ENCODE assay signal across 17 cellular contexts in the genomic region with DNA sequence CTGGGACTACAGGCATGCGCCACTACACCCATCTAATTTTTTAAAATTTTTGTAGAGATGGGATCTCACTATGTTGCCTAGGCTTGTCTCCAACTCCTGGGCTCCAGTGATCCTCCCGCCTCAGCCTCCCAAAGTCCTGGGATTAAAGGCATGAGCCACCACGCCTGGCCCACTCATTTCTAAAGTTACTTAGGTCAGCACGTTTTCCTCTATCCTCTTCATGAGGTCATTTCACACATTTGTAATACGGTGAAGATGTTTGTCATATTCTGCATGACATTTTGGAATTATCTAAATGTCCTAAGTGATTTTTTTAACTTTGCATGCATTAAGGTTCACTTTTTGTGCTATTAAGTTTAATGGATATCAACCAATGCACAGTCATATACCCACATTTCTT. TPM values are rescaled to one million over a fixed set of nuclear protein-coding genes. Genes with fewer than 3 reads are reported as not detected.
DNase-seq lines count a peak whose midpoint lies in the region; ATAC-seq, FAIRE-seq and TF ChIP-seq lines count a peak whose summit lies in the region.
"Had no signal": no experiment of that assay in that cellular context is flagged by ENCODE, and none has a peak within 500 bp of the region (broad histone marks: within the 10 kb centered on the region; RNA-seq: fewer than 3 reads in every experiment).

No MANE protein-coding gene starts in this region.

- H2AK5ac ChIP-seq in mesenchymal stem cell (ENCODE audit: low read length, severe bottlenecking): no peak overlapping the region

- H3K4me3 ChIP-seq in mammary epithelial cell (replicated peaks in 1 of 3; ENCODE audit: insufficient read depth in 1 of 3, low read depth in 2 of 3, low read length in 3 of 3): no peak overlapping the region
- H3K4me3 ChIP-seq in breast epithelium: no peak overlapping the region
- no peak overlapping the region for H3K4me3 ChIP-seq in GM12878
- H3K4me3 ChIP-seq in mesenchymal stem cell (ENCODE audit: insufficient read depth in 1 of 2, low read depth in 1 of 2, low read length in 2 of 2): no peak overlapping the region
- H3K4me3 ChIP-seq: BLaER1, GM23248 had no signal

- DNase-seq in mammary epithelial cell: no peak
- DNase-seq in breast epithelium (ENCODE audit: low spot score in 2 of 2): no peak
- no peak for DNase-seq in GM12878 (ENCODE audit: low read depth, low spot score)
- DNase-seq in mesenchymal stem cell: no peak
- no peak for DNase-seq in GM19239 (ENCODE audit: insufficient read length, low spot score)
- no peak for DNase-seq in DMS 273 (lab: John Stamatoyannopoulos, UW; ENCODE audit: unreplicated experiment)
- DNase-seq: AML-193; Caco-2; CD8-positive, alpha-beta memory T cell had no signal

- no peak overlapping the region for H2BK120ac ChIP-seq in mesenchymal stem cell (ENCODE audit: low read depth, low read length)

- intact Hi-C loops in mammary epithelial cell (cut with micrococcal nuclease): no loop called here
- intact Hi-C loops in breast epithelium (cut with DNase I; ENCODE audit: low total_unique reads): no loop called here
- intact Hi-C loops in GM12878 (cut with micrococcal nuclease; ENCODE audit: unreplicated experiment): no loop called here

- TF ChIP-seq RAD21 in GM12878 (IDR thresholded peaks at IDR 0.05; ENCODE audit: insufficient read depth, low read depth, low read length): no peak

- no peak overlapping the region for H3K14ac ChIP-seq in mesenchymal stem cell (ENCODE audit: low read length in 2 of 2)

- dilution Hi-C loops in mammary epithelial cell (cut with HindIII; ENCODE audit: low sequenced_read_pairs): loop anchor here (5.0 kb wide), 1 partner anchor 49 kb away; no protein-coding TSS in a partner anchor

- RAD21 ChIA-PET in GM12878 (lab: Charles Lee; ENCODE audit: unreplicated experiment): no interaction called here

- H2AFZ ChIP-seq in mammary epithelial cell (ENCODE audit: low read depth, low read length) (no peak overlapping the region), GM12878 (ENCODE audit: control insufficient read depth, low read depth, low read length) (no peak overlapping the region), mesenchymal stem cell (ENCODE audit: low read depth, low read length) (no peak overlapping the region)
- H2AFZ ChIP-seq: GM23248 had no signal

- TF ChIP-seq POLR2A in breast epithelium (IDR thresholded peaks at IDR 0.05) (no peak), GM12878 (IDR thresholded peaks at IDR 0.05; ENCODE audit: low read depth, low read length) (no peak)

- in situ Hi-C loops in mammary epithelial cell (cut with MboI; ENCODE audit: low sequenced_read_pairs in 2 of 2) (no loop called here), GM12878 (cut with MboI) (no loop called here)

- no peak for TF ChIP-seq EP300 in GM12878 (IDR thresholded peaks at IDR 0.05; ENCODE audit: borderline replicate concordance in 1 of 2, control insufficient read depth in 1 of 2, low read depth in 2 of 2, low read length in 2 of 2)

- H3K18ac ChIP-seq in mesenchymal stem cell (ENCODE audit: low read depth in 1 of 2, low read length in 2 of 2): no peak overlapping the region

- H3K36me3 ChIP-seq in mammary epithelial cell (ENCODE audit: insufficient read depth, low read length) (no peaks in the 10 kb centered on the region), breast epithelium (no peaks in the 10 kb centered on the region), GM12878 (ENCODE audit: control insufficient read depth in 2 of 2, insufficient read depth in 2 of 2, low read length in 1 of 2) (no peaks in the 10 kb centered on the region), mesenchymal stem cell (ENCODE audit: control insufficient read depth in 1 of 2, insufficient read depth in 2 of 2, low read depth in 1 of 2, low read length in 2 of 2) (peaks cover 0 to 4% of the 10 kb centered on the region in 2 experiments)
- H3K36me3 ChIP-seq: BLaER1 had no signal

- POLR2A ChIA-PET in GM12878 (lab: Charles Lee): no interaction called here

- no peak overlapping the region for H3K4ac ChIP-seq in mesenchymal stem cell (ENCODE audit: low read depth in 1 of 2, low read length in 2 of 2)

- peak overlapping the region; percentile 46 for H2BK15ac ChIP-seq in mesenchymal stem cell (ENCODE audit: low read depth, poor library complexity, severe bottlenecking)

- H3K4me2 ChIP-seq in mammary epithelial cell (ENCODE audit: insufficient read depth, low read depth, low read length) (no peak overlapping the region), GM12878 (ENCODE audit: control insufficient read depth, insufficient read depth) (no peak overlapping the region), mesenchymal stem cell (ENCODE audit: low read length, poor library complexity, severe bottlenecking) (no peak overlapping the region)
- H3K4me2 ChIP-seq: BLaER1 had no signal

- ATAC-seq in GM12878: no peak
- ATAC-seq: HCT116 had no signal

- H3K27me3 ChIP-seq in mammary epithelial cell (ENCODE audit: insufficient read depth, low read length): no peaks in the 10 kb centered on the region
- no peaks in the 10 kb centered on the region for H3K27me3 ChIP-seq in breast epithelium
- H3K27me3 ChIP-seq in GM12878 (replicated peaks in 1 of 2; ENCODE audit: control insufficient read depth in 2 of 2, insufficient read depth in 2 of 2, low read length in 1 of 2): no peaks in the 10 kb centered on the region
- no peaks in the 10 kb centered on the region for H3K27me3 ChIP-seq in mesenchymal stem cell (ENCODE audit: control insufficient read depth in 1 of 2, insufficient read depth in 1 of 2, low read length in 2 of 2)
- H3K27me3 ChIP-seq: BLaER1 had no signal

- TF ChIP-seq CTCF in mammary epithelial cell (conservative IDR thresholded peaks at IDR 0.05 in 1 of 2, IDR thresholded peaks at IDR 0.05 in 1 of 2; ENCODE audit: extremely low read depth in 1 of 2, insufficient read depth in 1 of 2, low read depth in 1 of 2, low read length in 2 of 2) (no peak), breast epithelium (IDR thresholded peaks at IDR 0.05) (no peak), GM12878 (IDR thresholded peaks at IDR 0.05 in 2 of 3, conservative IDR thresholded peaks at IDR 0.05 in 1 of 3; ENCODE audit: control insufficient read depth in 2 of 3, extremely low read depth in 1 of 3, insufficient read depth in 1 of 3, low read depth in 3 of 3, low read length in 3 of 3) (no peak)

- no peak overlapping the region for H2BK5ac ChIP-seq in mesenchymal stem cell (ENCODE audit: low read depth, low read length, poor library complexity, severe bottlenecking)

- H3K27ac ChIP-seq in mammary epithelial cell (ENCODE audit: insufficient read depth, low read depth, low read length) (peak overlapping the region; percentile 37), breast epithelium (no peak overlapping the region), GM12878 (ENCODE audit: control insufficient read depth, insufficient read depth) (no peak overlapping the region), mesenchymal stem cell (ENCODE audit: low read length, poor library complexity, severe bottlenecking) (no peak overlapping the region)
- H3K27ac ChIP-seq: 22Rv1, BLaER1 had no signal

- H3K4me1 ChIP-seq in mammary epithelial cell (ENCODE audit: insufficient read depth, low read length) (peaks cover 22% of the 10 kb centered on the region), breast epithelium (no peaks in the 10 kb centered on the region), GM12878 (ENCODE audit: control insufficient read depth, insufficient read depth, low read length) (peaks cover 4% of the 10 kb centered on the region; the same call in 1 of the 2 replicates), mesenchymal stem cell (ENCODE audit: control insufficient read depth, insufficient read depth, low read depth, low read length) (peaks cover 5% of the 10 kb centered on the region)
- H3K4me1 ChIP-seq: Caco-2 had no signal

- no peaks in the 10 kb centered on the region for H3K79me2 ChIP-seq in mammary epithelial cell (ENCODE audit: insufficient read depth, low read length)
- H3K79me2 ChIP-seq in GM12878 (ENCODE audit: control insufficient read depth, insufficient read depth, low read length): no peaks in the 10 kb centered on the region

- CTCF ChIA-PET in mammary epithelial cell (lab: Charles Lee; ENCODE audit: low non-redundant PET): no interaction called here
- CTCF ChIA-PET in GM12878 (lab: Yijun Ruan, JAX): no interaction called here

- H4K91ac ChIP-seq in mesenchymal stem cell (ENCODE audit: low read length): no peak overlapping the region

- H2BK12ac ChIP-seq in mesenchymal stem cell (ENCODE audit: low read length in 2 of 2): no peak overlapping the region

- H3K9me3 ChIP-seq in mammary epithelial cell (replicated peaks; ENCODE audit: insufficient read depth, low read length): no peaks in the 10 kb centered on the region
- H3K9me3 ChIP-seq in breast epithelium: no peaks in the 10 kb centered on the region
- H3K9me3 ChIP-seq in GM12878 (replicated peaks; ENCODE audit: control insufficient read depth, insufficient read depth, low read length): no peaks in the 10 kb centered on the region
- H3K9me3 ChIP-seq in mesenchymal stem cell (ENCODE audit: control insufficient read depth, low read length): no peaks in the 10 kb centered on the region
- H3K9me3 ChIP-seq: BLaER1, Caco-2 had no signal

- 80% methylated on average over 5 of the region's 5 CpGs for WGBS in mammary epithelial cell (ENCODE audit: low coverage, missing lambda C conversion rate)
- 43% methylated on average over 5 of the region's 5 CpGs for WGBS in GM12878 (ENCODE audit: insufficient coverage, insufficient replicate concordance, low lambda C conversion rate, missing lambda C conversion rate)
- 100% methylated on average over 2 of the region's 5 CpGs for whole genome bisulfite sequencing in mesenchymal stem cell

- no peak overlapping the region for H4K8ac ChIP-seq in mesenchymal stem cell (ENCODE audit: low read length)

- FAIRE-seq in GM12878 (lab: Jason Lieb, UNC): no peak
- FAIRE-seq in GM19239 (lab: Jason Lieb, UNC): no peak
- FAIRE-seq: GM18507, H54 had no signal

- SMC1A ChIA-PET in GM12878 (lab: Charles Lee; ENCODE audit: uncharacterized antibody, unreplicated experiment): interaction anchor here (2.5 kb wide), 1 partner anchor 15 kb away, joined by 8 read pairs; no protein-coding TSS in a partner anchor

- BruUV-seq in mammary epithelial cell (replicated peaks; lab: Mats Ljungman, UMichigan) (no TSS peak), GM12878 (replicated peaks; lab: Mats Ljungman, UMichigan) (no TSS peak)

- no peak overlapping the region for H3K9ac ChIP-seq in mammary epithelial cell (ENCODE audit: insufficient read depth, low read length)
- H3K9ac ChIP-seq in GM12878 (ENCODE audit: control insufficient read depth, insufficient read depth, low read length): no peak overlapping the region
- no peak overlapping the region for H3K9ac ChIP-seq in mesenchymal stem cell (ENCODE audit: low read length)
- H3K9ac ChIP-seq: BLaER1, GM23248 had no signal

- no peaks in the 10 kb centered on the region for H3K79me1 ChIP-seq in mesenchymal stem cell (replicated peaks; ENCODE audit: low read length, poor library complexity, severe bottlenecking)

- no peak overlapping the region for H3K23ac ChIP-seq in mesenchymal stem cell (ENCODE audit: low read length in 2 of 2)

- H4K20me1 ChIP-seq in mammary epithelial cell (ENCODE audit: insufficient read depth, low read length) (no peaks in the 10 kb centered on the region), GM12878 (ENCODE audit: control insufficient read depth, insufficient read depth) (no peaks in the 10 kb centered on the region)
- H4K20me1 ChIP-seq: BLaER1 had no signal

RNA-seq across cellular contexts. Expression of a gene that starts 11.9 kb away (rescaled TPM):
- 1 to 10 TPM; 3.7 to 6.2 TPM for total RNA-seq in mammary epithelial cell
- 2.0 TPM for polyA plus RNA-seq in mammary epithelial cell
- 1.3 TPM for polyA minus RNA-seq in mammary epithelial cell
- total RNA-seq in breast epithelium: 1 to 10 TPM; 1.1 to 3.7 (median 3.3) TPM
- 4.6 and 5.9 TPM in 2 replicates for total RNA-seq in GM12878 (2013; cell fraction: nucleolus; rRNA removed)
- total RNA-seq in GM12878 (2014; rRNA removed): 2.8 and 3.3 TPM in 2 replicates
- total RNA-seq in GM12878 (2014; rRNA removed; fragmentation: Illumina TruSeq; extraction: Trizol): 0.92 and 1.1 TPM in 2 replicates
- total RNA-seq in GM12878 (2021): 17.9 TPM in 2 replicates
- 1.5 TPM for polyA plus RNA-seq in GM12878 (2011; ENCODE audit: low read depth)
- 1.1 and 1.7 TPM in 2 replicates for polyA plus RNA-seq in GM12878 (2011; rRNA removed)
- 1.9 and 2.3 TPM in 2 replicates for polyA plus RNA-seq in GM12878 (2011; cell fraction: cytosol; rRNA removed)
- 6.6 and 7.6 TPM in 2 replicates for polyA plus RNA-seq in GM12878 (2011; cell fraction: nucleus; rRNA removed)
- polyA plus RNA-seq in GM12878 (2012): 5.9 and 6.2 TPM in 2 replicates
- 1.5 and 3.2 TPM in 2 replicates for polyA plus RNA-seq in GM12878 (2014; fragmentation: Illumina TruSeq; extraction: Trizol)
- polyA plus RNA-seq in GM12878 (2014; fragmentation: Nextera tagmentation; extraction: Ambion mirVana): under 1 TPM; 0.50 to 0.71 TPM
- polyA plus RNA-seq in GM12878 (2014; rRNA removed): 5.0 and 7.5 TPM in 2 replicates
- polyA plus RNA-seq in GM12878 (2016; fragmentation: Nextera tagmentation; extraction: Ambion mirVana): 1 to 10 TPM in 1 of 2 experiments, under 1 TPM in 1; 0.88 to 1.0 TPM
- polyA minus RNA-seq in GM12878 (2011; rRNA and poly(A)+ RNA removed): 0.95 and 1.9 TPM in 2 replicates
- 2.4 and 2.6 TPM in 2 replicates for polyA minus RNA-seq in GM12878 (2011; cell fraction: cytosol; rRNA and poly(A)+ RNA removed)
- 1.9 and 3.3 TPM in 2 replicates for polyA minus RNA-seq in GM12878 (2011; cell fraction: nucleus; rRNA and poly(A)+ RNA removed)
- 30.8 TPM for polyA plus RNA-seq in mesenchymal stem cell (2013, experiment 1 of 2)
- 29.9 TPM for polyA plus RNA-seq in mesenchymal stem cell (2013, experiment 2 of 2)

RNA-seq across cellular contexts. Expression of a gene that starts 16.0 kb away (rescaled TPM):
- 10 to 100 TPM in 1 of 2 donors, 1 to 10 TPM in 1; 9.2 to 11.5 TPM for total RNA-seq in mammary epithelial cell
- 6.6 TPM for polyA plus RNA-seq in mammary epithelial cell
- 9.7 TPM for polyA minus RNA-seq in mammary epithelial cell
- total RNA-seq in breast epithelium: 10 to 100 TPM; 10.1 to 14.0 (median 11.5) TPM
- total RNA-seq in GM12878 (2013; cell fraction: nucleolus; rRNA removed): 6.2 and 7.2 TPM in 2 replicates
- total RNA-seq in GM12878 (2014; rRNA removed): 36.1 TPM in 2 replicates
- 13.8 and 15.3 TPM in 2 replicates for total RNA-seq in GM12878 (2014; rRNA removed; fragmentation: Illumina TruSeq; extraction: Trizol)
- 31.9 and 32.8 TPM in 2 replicates for total RNA-seq in GM12878 (2021)
- 9.0 TPM for polyA plus RNA-seq in GM12878 (2011; ENCODE audit: low read depth)
- polyA plus RNA-seq in GM12878 (2011; rRNA removed): 31.3 and 33.1 TPM in 2 replicates
- 26.4 and 31.8 TPM in 2 replicates for polyA plus RNA-seq in GM12878 (2011; cell fraction: cytosol; rRNA removed)
- polyA plus RNA-seq in GM12878 (2011; cell fraction: nucleus; rRNA removed): 25.3 and 26.7 TPM in 2 replicates
- polyA plus RNA-seq in GM12878 (2012): 16.8 and 18.4 TPM in 2 replicates
- polyA plus RNA-seq in GM12878 (2014; fragmentation: Illumina TruSeq; extraction: Trizol): 20.2 and 21.9 TPM in 2 replicates
- 10 to 100 TPM in 1 of 2 experiments, 1 to 10 TPM in 1; 5.3 to 10.8 TPM for polyA plus RNA-seq in GM12878 (2014; fragmentation: Nextera tagmentation; extraction: Ambion mirVana)
- polyA plus RNA-seq in GM12878 (2014; rRNA removed): 32.1 and 33.5 TPM in 2 replicates
- 10 to 100 TPM in 1 of 2 experiments, 1 to 10 TPM in 1; 7.7 to 14.1 TPM for polyA plus RNA-seq in GM12878 (2016; fragmentation: Nextera tagmentation; extraction: Ambion mirVana)
- 13.9 and 21.8 TPM in 2 replicates for polyA minus RNA-seq in GM12878 (2011; rRNA and poly(A)+ RNA removed)
- polyA minus RNA-seq in GM12878 (2011; cell fraction: cytosol; rRNA and poly(A)+ RNA removed): 12.0 and 12.3 TPM in 2 replicates
- polyA minus RNA-seq in GM12878 (2011; cell fraction: nucleus; rRNA and poly(A)+ RNA removed): 9.3 and 13.9 TPM in 2 replicates
- polyA plus RNA-seq in mesenchymal stem cell (2013, experiment 1 of 2): 21.9 TPM
- 21.3 TPM for polyA plus RNA-seq in mesenchymal stem cell (2013, experiment 2 of 2)

RNA-seq across cellular contexts. Expression of a gene that starts 22.9 kb away (rescaled TPM):
- 1 to 10 TPM in 1 of 2 donors, under 1 TPM in 1; 0.83 to 2.7 TPM for total RNA-seq in mammary epithelial cell
- polyA plus RNA-seq in mammary epithelial cell: 2.3 TPM
- polyA minus RNA-seq in mammary epithelial cell: not detected
- 1 to 10 TPM; 2.6 to 9.2 (median 6.1) TPM for total RNA-seq in breast epithelium
- 6.7 and 9.2 TPM in 2 replicates for total RNA-seq in GM12878 (2013; cell fraction: nucleolus; rRNA removed)
- total RNA-seq in GM12878 (2014; rRNA removed): 1.0 and 1.4 TPM in 2 replicates
- 1.4 and 1.8 TPM in 2 replicates for total RNA-seq in GM12878 (2014; rRNA removed; fragmentation: Illumina TruSeq; extraction: Trizol)
- total RNA-seq in GM12878 (2021): 7.4 and 8.4 TPM in 2 replicates
- 4.5 TPM for polyA plus RNA-seq in GM12878 (2011; ENCODE audit: low read depth)
- 3.2 and 4.3 TPM in 2 replicates for polyA plus RNA-seq in GM12878 (2011; rRNA removed)
- polyA plus RNA-seq in GM12878 (2011; cell fraction: cytosol; rRNA removed): 2.7 and 3.7 TPM in 2 replicates
- 4.7 and 6.5 TPM in 2 replicates for polyA plus RNA-seq in GM12878 (2011; cell fraction: nucleus; rRNA removed)
- 5.0 and 6.3 TPM in 2 replicates for polyA plus RNA-seq in GM12878 (2012)
- 5.5 and 8.0 TPM in 2 replicates for polyA plus RNA-seq in GM12878 (2014; fragmentation: Illumina TruSeq; extraction: Trizol)
- 1 to 10 TPM; 2.3 to 2.4 TPM for polyA plus RNA-seq in GM12878 (2014; fragmentation: Nextera tagmentation; extraction: Ambion mirVana)
- 8.6 and 9.0 TPM in 2 replicates for polyA plus RNA-seq in GM12878 (2014; rRNA removed)
- polyA plus RNA-seq in GM12878 (2016; fragmentation: Nextera tagmentation; extraction: Ambion mirVana): 1 to 10 TPM; 7.5 to 7.9 TPM
- 1.7 and 1.8 TPM in 2 replicates for polyA minus RNA-seq in GM12878 (2011; rRNA and poly(A)+ RNA removed)
- 1.2 TPM in 1 of 2 replicates, not detected in the other for polyA minus RNA-seq in GM12878 (2011; cell fraction: cytosol; rRNA and poly(A)+ RNA removed)
- 1.5 and 1.7 TPM in 2 replicates for polyA minus RNA-seq in GM12878 (2011; cell fraction: nucleus; rRNA and poly(A)+ RNA removed)
- 15.2 TPM for polyA plus RNA-seq in mesenchymal stem cell (2013, experiment 1 of 2)
- polyA plus RNA-seq in mesenchymal stem cell (2013, experiment 2 of 2): 14.8 TPM

RNA-seq across cellular contexts. Expression of a gene that starts 33.5 kb away (rescaled TPM):
- total RNA-seq in mammary epithelial cell (10 to 100 TPM; 16.9 to 48.3 TPM), breast epithelium (10 to 100 TPM in 2 of 3 donors, 1 to 10 TPM in 1; 9.4 to 22.3 (median 21.8) TPM), GM12878 (2014; rRNA removed) (9.1 and 10.5 TPM in 2 replicates), GM12878 (2014; rRNA removed; fragmentation: Illumina TruSeq; extraction: Trizol) (6.9 and 8.9 TPM in 2 replicates), GM12878 (2021) (21.9 and 24.7 TPM in 2 replicates)
- polyA plus RNA-seq in mammary epithelial cell (26.7 TPM), GM12878 (2011; rRNA removed) (3.7 and 8.0 TPM in 2 replicates), GM12878 (2014; fragmentation: Illumina TruSeq; extraction: Trizol) (14.6 and 16.9 TPM in 2 replicates), GM12878 (2014; fragmentation: Nextera tagmentation; extraction: Ambion mirVana) (1 to 10 TPM; 6.2 to 7.6 TPM), GM12878 (2014; rRNA removed) (18.9 and 24.3 TPM in 2 replicates), GM12878 (2016; fragmentation: Nextera tagmentation; extraction: Ambion mirVana) (10 to 100 TPM; 26.4 to 32.4 TPM)
- polyA minus RNA-seq in mammary epithelial cell: 13.6 TPM
- total RNA-seq in GM12878 (2013; cell fraction: nucleolus; rRNA removed): 6.5 and 14.6 TPM in 2 replicates
- polyA plus RNA-seq in GM12878 (2011; ENCODE audit: low read depth): 8.1 TPM
- polyA plus RNA-seq in GM12878 (2011; cell fraction: cytosol; rRNA removed): 23.6 and 25.3 TPM in 2 replicates
- 11.4 and 15.6 TPM in 2 replicates for polyA plus RNA-seq in GM12878 (2011; cell fraction: nucleus; rRNA removed)
- 14.9 and 15.2 TPM in 2 replicates for polyA plus RNA-seq in GM12878 (2012)
- 4.2 and 10.8 TPM in 2 replicates for polyA minus RNA-seq in GM12878 (2011; rRNA and poly(A)+ RNA removed)
- 5.3 and 7.7 TPM in 2 replicates for polyA minus RNA-seq in GM12878 (2011; cell fraction: cytosol; rRNA and poly(A)+ RNA removed)
- polyA minus RNA-seq in GM12878 (2011; cell fraction: nucleus; rRNA and poly(A)+ RNA removed): 1.5 and 3.3 TPM in 2 replicates
- polyA plus RNA-seq in mesenchymal stem cell (2013, experiment 1 of 2): 63.0 TPM
- polyA plus RNA-seq in mesenchymal stem cell (2013, experiment 2 of 2): 60.9 TPM

RNA-seq across cellular contexts. Expression of a gene that starts 55.9 kb away (rescaled TPM):
- total RNA-seq in mammary epithelial cell (not detected), breast epithelium (under 1 TPM; 0.29 to 0.96 (median 0.33) TPM), GM12878 (2014; rRNA removed) (not detected in 2 replicates), GM12878 (2014; rRNA removed; fragmentation: Illumina TruSeq; extraction: Trizol) (not detected in 2 replicates), GM12878 (2021) (not detected in 2 replicates)
- polyA plus RNA-seq in mammary epithelial cell (not detected), GM12878 (2011; rRNA removed) (not detected in 2 replicates), GM12878 (2014; fragmentation: Illumina TruSeq; extraction: Trizol) (not detected in 2 replicates), GM12878 (2014; fragmentation: Nextera tagmentation; extraction: Ambion mirVana) (not detected), GM12878 (2014; rRNA removed) (not detected in 2 replicates), GM12878 (2016; fragmentation: Nextera tagmentation; extraction: Ambion mirVana) (not detected)
- polyA minus RNA-seq in mammary epithelial cell: not detected
- not detected in 2 replicates for total RNA-seq in GM12878 (2013; cell fraction: nucleolus; rRNA removed)
- not detected for polyA plus RNA-seq in GM12878 (2011; ENCODE audit: low read depth)
- polyA plus RNA-seq in GM12878 (2011; cell fraction: cytosol; rRNA removed): not detected in 2 replicates
- polyA plus RNA-seq in GM12878 (2011; cell fraction: nucleus; rRNA removed): not detected in 2 replicates
- not detected in 2 replicates for polyA plus RNA-seq in GM12878 (2012)
- polyA minus RNA-seq in GM12878 (2011; rRNA and poly(A)+ RNA removed): not detected in 2 replicates
- polyA minus RNA-seq in GM12878 (2011; cell fraction: cytosol; rRNA and poly(A)+ RNA removed): not detected in 2 replicates
- not detected in 2 replicates for polyA minus RNA-seq in GM12878 (2011; cell fraction: nucleus; rRNA and poly(A)+ RNA removed)
- polyA plus RNA-seq in mesenchymal stem cell (2013, experiment 1 of 2): not detected
- polyA plus RNA-seq in mesenchymal stem cell (2013, experiment 2 of 2): not detected
- total RNA-seq: Caco-2; CD8-positive, alpha-beta memory T cell; Daoy; GM23248 had no signal
- polyA plus RNA-seq: CD8-positive, alpha-beta memory T cell; GM23248; IgD-negative memory B cell had no signal
